In genomic region chr14:55136868-55137785, GRCh38 we compare ENCODE assay signal across 9 cellular contexts. TPM values are rescaled to one million over a fixed set of nuclear protein-coding genes. Genes with fewer than 3 reads are reported as not detected.
DNase-seq lines count a peak whose midpoint lies in the region; ATAC-seq and TF ChIP-seq lines count a peak whose summit lies in the region.
"Had no signal": no experiment of that assay in that cellular context is flagged by ENCODE, and none has a peak within 500 bp of the region (broad histone marks: within the 10 kb centered on the region; RNA-seq: fewer than 3 reads in every experiment).

No MANE protein-coding gene starts in this region.

- no peak overlapping the region for H3K4me3 ChIP-seq in HEK293 (ENCODE audit: low read depth, low read length)

- H3K36me3 Mint-ChIP-seq in activated T-helper 1 cell treated with anti-CD3 and anti-CD28 coated beads, Interleukin-12 subunit alpha, Interleukin-12 subunit beta, Interleukin-2, Interleukin-4 antibody, amounts not matched to agents 30 ng/mL and 10 ng/mL and 1 ng/mL, durations not matched to agents 14 hours and 24 hours and 36 hours (ENCODE audit: low read depth) = peaks cover 30% of the 10 kb centered on the region

- no peaks in the 10 kb centered on the region for H3K27me3 Mint-ChIP-seq in activated T-helper 1 cell treated with anti-CD3 and anti-CD28 coated beads, Interleukin-12 subunit alpha, Interleukin-12 subunit beta, Interleukin-2, Interleukin-4 antibody, amounts not matched to agents 30 ng/mL and 10 ng/mL and 1 ng/mL, durations not matched to agents 14 hours and 24 hours and 36 hours (ENCODE audit: insufficient read depth)

- H3K36me3 ChIP-seq in HEK293 (ENCODE audit: control insufficient read depth in 2 of 2, insufficient read depth in 1 of 2, low read length in 2 of 2) = peaks cover 28 to 34% of the 10 kb centered on the region in 2 experiments

- POLR2A ChIA-PET in HEK293 (lab: Yijun Ruan, JAX) = no interaction called here

- H3K27ac ChIP-seq in HEK293 (ENCODE audit: extremely low read depth, low read depth, low read length) = no peak overlapping the region

- H3K9me3 Mint-ChIP-seq in activated T-helper 1 cell treated with anti-CD3 and anti-CD28 coated beads, Interleukin-12 subunit alpha, Interleukin-12 subunit beta, Interleukin-2, Interleukin-4 antibody, amounts not matched to agents 30 ng/mL and 10 ng/mL and 1 ng/mL, durations not matched to agents 14 hours and 24 hours and 36 hours = no peaks in the 10 kb centered on the region

- DNase-seq in dedifferentiated amniotic fluid mesenchymal stem cell (ENCODE audit: extremely low spot score) = peak; percentile 73
- DNase-seq in left kidney (ENCODE audit: low read depth, low spot score) = peak; percentile 63
- peak; percentile 90 for DNase-seq in smooth muscle cell of the brain vasculature (ENCODE audit: low read depth, low spot score)
- no peak for DNase-seq in activated T-helper 1 cell treated with anti-CD3 and anti-CD28 coated beads, Interleukin-12 subunit alpha, Interleukin-12 subunit beta, Interleukin-2, Interleukin-4 antibody, amounts not matched to agents 30 ng/mL and 10 ng/mL and 1 ng/mL, durations not matched to agents 14 hours and 24 hours and 36 hours (ENCODE audit: low spot score)
- no peak for DNase-seq in stimulated activated CD4-positive, alpha-beta T cell treated with anti-CD3 and anti-CD28 coated beads, Interleukin-15, amount 100 ng/mL, for 24 hours
- DNase-seq: activated CD8-positive, alpha-beta memory T cell treated with anti-CD3 and anti-CD28 coated beads, Interleukin-2, amount 50 U/mL, for 48 hours had no signal

- peaks cover 7% of the 10 kb centered on the region for H3K4me1 Mint-ChIP-seq in activated T-helper 1 cell treated with anti-CD3 and anti-CD28 coated beads, Interleukin-12 subunit alpha, Interleukin-12 subunit beta, Interleukin-2, Interleukin-4 antibody, amounts not matched to agents 30 ng/mL and 10 ng/mL and 1 ng/mL, durations not matched to agents 14 hours and 24 hours and 36 hours (ENCODE audit: low read depth)

- no peaks in the 10 kb centered on the region for H3K9me3 ChIP-seq in HEK293 (ENCODE audit: control insufficient read depth, insufficient read depth, low read depth, low read length)

- intact Hi-C loops in activated T-helper 1 cell treated with anti-CD3 and anti-CD28 coated beads, Interleukin-12 subunit alpha, Interleukin-12 subunit beta, Interleukin-2, Interleukin-4 antibody, amounts not matched to agents 30 ng/mL and 10 ng/mL and 1 ng/mL, durations not matched to agents 14 hours and 24 hours and 36 hours (cut with micrococcal nuclease) = no loop called here

- CTCF ChIA-PET in HEK293 (lab: Yijun Ruan, JAX) = interaction anchor here (0.5 to 2.2 kb wide), 5 partner anchors 24 to 58 kb away, joined by 3 to 14 read pairs (median 5); no protein-coding TSS in a partner anchor

- no peak for TF ChIP-seq CTCF in HEK293 (tag by site-specific recombination; IDR thresholded peaks at IDR 0.05)

- H3K4me3 Mint-ChIP-seq in activated T-helper 1 cell treated with anti-CD3 and anti-CD28 coated beads, Interleukin-12 subunit alpha, Interleukin-12 subunit beta, Interleukin-2, Interleukin-4 antibody, amounts not matched to agents 30 ng/mL and 10 ng/mL and 1 ng/mL, durations not matched to agents 14 hours and 24 hours and 36 hours = no peak overlapping the region

- H3K4me1 ChIP-seq in HEK293 (ENCODE audit: control insufficient read depth, insufficient read depth, low read length) = no peaks in the 10 kb centered on the region

- ATAC-seq in HG03095 (IDR thresholded peaks at IDR 0.05; ENCODE audit: unreplicated experiment) (no peak), GM18907 (IDR thresholded peaks at IDR 0.05; ENCODE audit: unreplicated experiment) (no peak)

- no peak overlapping the region for H3K27ac Mint-ChIP-seq in activated T-helper 1 cell treated with anti-CD3 and anti-CD28 coated beads, Interleukin-12 subunit alpha, Interleukin-12 subunit beta, Interleukin-2, Interleukin-4 antibody, amounts not matched to agents 30 ng/mL and 10 ng/mL and 1 ng/mL, durations not matched to agents 14 hours and 24 hours and 36 hours

TF ChIP-seq in HEK293, 187 proteins besides CTCF, POLR2A, EP300 and RAD21:
- peak; percentile 34; the same call in 1 of the 2 replicates for TF ChIP-seq PRDM1 (tag by site-specific recombination; IDR thresholded peaks at IDR 0.05)
- TF ChIP-seq ZNF514 (tag by site-specific recombination; IDR thresholded peaks at IDR 0.05) = no peak

RNA-seq across cellular contexts. Expression of gene LGALS3, which starts 8.1 kb away (rescaled TPM):
- 10.4 and 12.0 TPM in 2 replicates for total RNA-seq in activated T-helper 1 cell treated with anti-CD3 and anti-CD28 coated beads, Interleukin-12 subunit alpha, Interleukin-12 subunit beta, Interleukin-2, Interleukin-4 antibody, amounts not matched to agents 30 ng/mL and 10 ng/mL and 1 ng/mL, durations not matched to agents 14 hours and 24 hours and 36 hours

RNA-seq across cellular contexts. Expression of gene DLGAP5, which starts 54.3 kb away (rescaled TPM):
- 22.4 and 26.4 TPM in 2 replicates for total RNA-seq in activated T-helper 1 cell treated with anti-CD3 and anti-CD28 coated beads, Interleukin-12 subunit alpha, Interleukin-12 subunit beta, Interleukin-2, Interleukin-4 antibody, amounts not matched to agents 30 ng/mL and 10 ng/mL and 1 ng/mL, durations not matched to agents 14 hours and 24 hours and 36 hours

Comparison
In these comparisons a context has a peak if more than half of its experiments do, and no peak if none do; other contexts are left out.
1. DNase-seq: peak in dedifferentiated amniotic fluid mesenchymal stem cell (single experiment), left kidney (single experiment) and smooth muscle cell of the brain vasculature (single experiment); none in activated T-helper 1 cell treated with anti-CD3 and anti-CD28 coated beads, Interleukin-12 subunit alpha, Interleukin-12 subunit beta, Interleukin-2, Interleukin-4 antibody, amounts not matched to agents 30 ng/mL and 10 ng/mL and 1 ng/mL, durations not matched to agents 14 hours and 24 hours and 36 hours (single experiment) and stimulated activated CD4-positive, alpha-beta T cell treated with anti-CD3 and anti-CD28 coated beads, Interleukin-15, amount 100 ng/mL, for 24 hours (single experiment).